8 cellular contexts compared by ENCODE assay signal in the genomic region with DNA sequence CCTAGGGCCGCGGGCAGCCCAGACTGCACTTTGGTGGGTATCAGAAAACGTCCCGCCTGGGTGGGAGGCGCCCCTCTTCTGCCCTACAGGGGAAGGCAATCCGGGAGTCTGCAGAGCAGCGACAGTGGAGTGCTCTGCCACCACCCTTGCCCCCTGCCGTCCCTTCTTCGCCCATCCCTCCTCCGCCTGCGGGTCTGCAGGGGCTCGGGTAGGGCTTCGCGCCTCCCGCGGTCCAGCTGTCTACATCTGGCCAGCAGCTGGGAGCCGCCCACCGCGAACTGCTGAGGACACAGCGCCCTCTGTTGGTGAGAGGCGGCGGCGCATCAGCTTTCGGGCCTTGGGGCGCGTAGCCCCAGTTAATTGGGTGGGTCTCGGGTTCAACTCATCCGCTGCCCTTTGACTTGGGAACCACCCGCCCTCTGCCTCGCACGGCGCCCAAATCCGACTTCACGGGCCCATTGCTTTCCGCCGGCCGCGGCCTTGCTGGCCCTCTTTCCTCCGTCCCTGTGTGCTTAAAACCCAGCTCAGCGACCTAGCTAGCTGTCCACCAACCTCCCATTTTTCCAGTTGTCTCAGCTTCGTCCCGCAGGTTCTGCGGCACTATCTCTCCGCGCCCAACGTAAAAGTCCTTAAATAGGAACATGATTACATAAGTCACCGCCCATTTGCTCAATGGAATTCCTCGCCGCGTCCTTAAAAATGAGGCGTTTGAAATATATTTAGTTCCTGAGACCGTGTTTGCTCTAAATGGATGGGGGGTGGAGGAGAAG. TPM values are rescaled to one million over a fixed set of nuclear protein-coding genes. Genes with fewer than 3 reads are reported as not detected.
DNase-seq lines count a peak whose midpoint lies in the region; ATAC-seq and TF ChIP-seq lines count a peak whose summit lies in the region.

No MANE protein-coding gene starts in this region.

- ATAC-seq in GM18858 (IDR thresholded peaks at IDR 0.05; ENCODE audit: unreplicated experiment) (peak; percentile 38), HG03442 (IDR thresholded peaks at IDR 0.05; ENCODE audit: unreplicated experiment) (peak; percentile 29), HG03139 (IDR thresholded peaks at IDR 0.05; ENCODE audit: unreplicated experiment) (no peak)

- H3K36me3 ChIP-seq in Peyer's patch, result no peaks in the 10 kb centered on the region

- TF ChIP-seq CTCF in Peyer's patch (IDR thresholded peaks at IDR 0.05), result peak; percentile 89 to 99 (median 96)

- H3K4me1 ChIP-seq in Peyer's patch, result peaks cover 3 to 34% (median 25%) of the 10 kb centered on the region in 4 donors

- no peaks in the 10 kb centered on the region for H3K9me3 ChIP-seq in Peyer's patch

- peak overlapping the region in 2 of 4 donors; percentile 28 to 48 for H3K4me3 ChIP-seq in Peyer's patch

- TF ChIP-seq POLR2A in Peyer's patch (IDR thresholded peaks at IDR 0.05), result no peak

- peaks cover 0 to 50% of the 10 kb centered on the region in 2 donors for H3K27me3 ChIP-seq in Peyer's patch

- peak overlapping the region in 1 of 4 donors; percentile 75 for H3K27ac ChIP-seq in Peyer's patch

- DNase-seq in AG08395 (ENCODE audit: low spot score) (peak; percentile 65), Peyer's patch (peak; percentile 83 to 90 (median 83)), germinal center (ENCODE audit: low spot score) (peak; percentile 79), retina (peak; percentile 91)
- DNase-seq in activated effector memory CD4-positive, alpha-beta T cell treated with anti-CD3 and anti-CD28 coated beads, Interleukin-2, amount 50 U/mL, for 16 hours, result peak; percentile 95

RNA-seq across cellular contexts. Expression of gene WNT10A, which starts 17.6 kb away (rescaled TPM):
- total RNA-seq in Peyer's patch, result 1 to 10 TPM in 1 of 4 donors, under 1 TPM in 1, not detected in 2; 0.27 to 2.5 TPM

RNA-seq across cellular contexts. Expression of gene WNT6, which starts 38.7 kb away (rescaled TPM):
- not detected for total RNA-seq in Peyer's patch
